1 cellular context compared by ENCODE assay signal in the genomic region with DNA sequence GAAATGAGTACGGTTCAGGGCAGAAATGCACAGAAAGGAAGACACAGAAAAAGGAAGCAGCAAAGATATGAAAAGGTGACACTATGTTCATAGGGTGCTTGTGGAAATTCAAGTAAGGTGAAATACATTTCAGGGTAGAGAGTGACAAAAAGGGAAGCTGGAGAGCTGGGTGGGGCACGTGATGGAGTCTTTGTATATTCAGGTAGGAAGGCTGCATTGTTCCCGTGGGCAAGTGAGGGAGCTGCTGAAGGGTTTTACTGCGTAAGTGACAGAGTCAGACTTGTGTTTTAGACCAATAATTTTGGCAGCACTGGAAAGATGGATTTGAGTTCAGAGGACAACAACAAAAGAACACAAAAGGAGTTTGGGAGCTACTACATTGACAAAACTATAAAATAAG.
TF ChIP-seq lines count a peak whose summit lies in the region.

No MANE protein-coding gene starts in this region.

TF ChIP-seq in IMR-90, 13 proteins besides CTCF, POLR2A, EP300 and RAD21 (continued from another document):
- TF ChIP-seq NFE2L2 (IDR thresholded peaks at IDR 0.05; ENCODE audit: low read depth, low read length) (no peak), ELK1 (IDR thresholded peaks at IDR 0.05; ENCODE audit: borderline replicate concordance, low read depth, low read length) (no peak), MXI1 (IDR thresholded peaks at IDR 0.05; ENCODE audit: borderline replicate concordance, low read depth, low read length) (no peak), MAZ (IDR thresholded peaks at IDR 0.05; ENCODE audit: borderline replicate concordance, low read depth, low read length) (no peak), RCOR1 (IDR thresholded peaks at IDR 0.05; ENCODE audit: insufficient replicate concordance, low read length) (no peak)
